ENCODE assay signal across 1 cellular context in genomic region chr10:132850246-132850645, GRCh38.
TF ChIP-seq lines count a peak whose summit lies in the region.

No MANE protein-coding gene starts in this region.

TF ChIP-seq in WTC11, 78 proteins besides CTCF, POLR2A, EP300 and RAD21 (continued from another document):
- no peak for TF ChIP-seq ZNF281 (CRISPR knock-in tag; IDR thresholded peaks at IDR 0.05)
- TF ChIP-seq ZNF263 (CRISPR knock-in tag; IDR thresholded peaks at IDR 0.05; ENCODE audit: low read depth): no peak
- TF ChIP-seq SOX15 (CRISPR knock-in tag; IDR thresholded peaks at IDR 0.05): no peak
- no peak for TF ChIP-seq SMAD3 (CRISPR knock-in tag; IDR thresholded peaks at IDR 0.05; ENCODE audit: borderline replicate concordance)
- no peak for TF ChIP-seq ESRRA (CRISPR knock-in tag; IDR thresholded peaks at IDR 0.05; ENCODE audit: borderline replicate concordance)
